Comparison of ENCODE assay signal across 22 cellular contexts in the genomic region with DNA sequence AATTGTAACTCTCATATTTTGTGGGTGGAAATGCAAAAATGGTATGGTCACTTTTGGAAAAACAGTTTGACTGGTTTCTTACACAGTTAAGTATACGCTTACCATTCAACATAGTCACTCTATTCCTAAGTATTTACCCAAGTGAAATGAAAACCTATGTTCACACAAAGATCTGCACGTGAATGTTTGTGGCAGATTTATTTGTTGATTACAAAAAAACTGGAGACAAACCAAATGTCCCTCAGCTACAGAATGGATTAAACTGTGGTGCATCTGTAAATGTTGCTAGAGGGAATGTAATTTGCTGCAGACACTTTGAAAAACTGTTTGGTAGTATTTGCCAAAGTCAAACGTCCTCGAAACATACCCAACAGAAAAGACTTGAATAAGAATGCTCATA. TPM values are rescaled to one million over a fixed set of nuclear protein-coding genes. Genes with fewer than 3 reads are reported as not detected.
A peak's percentile ranks its signal among the peaks of the same experiment; 100 is the strongest.
DNase-seq lines count a peak whose midpoint lies in the region; ATAC-seq, FAIRE-seq and TF ChIP-seq lines count a peak whose summit lies in the region.
"Had no signal": no experiment of that assay in that cellular context is flagged by ENCODE, and none has a peak within 500 bp of the region (broad histone marks: within the 10 kb centered on the region; RNA-seq: fewer than 3 reads in every experiment).

No MANE protein-coding gene starts in this region.

- no peaks in the 10 kb centered on the region for H3K9me3 Mint-ChIP-seq in stimulated activated naive B cell treated with anti-CD40 and anti-IgM and Interleukin-4, amounts not matched to agents 10 μg/mL and 1 μg/mL and 100 μg/mL, for 72 hours
- H3K9me3 Mint-ChIP-seq: CD4-positive, CD25-positive, alpha-beta regulatory T cell; CD8-positive, alpha-beta T cell had no signal

- peaks cover 3% of the 10 kb centered on the region; the same call in 1 of the 2 replicates for H3K27me3 ChIP-seq in OCI-LY3 (ENCODE audit: low read depth, low read length)
- H3K27me3 ChIP-seq in endothelial cell of umbilical vein (ENCODE audit: control insufficient read depth in 2 of 2, insufficient read depth in 2 of 2, low read length in 2 of 2) = peaks cover 0 to 7% of the 10 kb centered on the region in 2 experiments

- no peaks in the 10 kb centered on the region for H3K36me3 Mint-ChIP-seq in stimulated activated naive B cell treated with anti-CD40 and anti-IgM and Interleukin-4, amounts not matched to agents 10 μg/mL and 1 μg/mL and 100 μg/mL, for 72 hours
- H3K36me3 Mint-ChIP-seq: CD8-positive, alpha-beta T cell had no signal

- no peaks in the 10 kb centered on the region for H3K9me1 ChIP-seq in endothelial cell of umbilical vein (replicated peaks; ENCODE audit: control insufficient read depth, extremely low read depth, insufficient read depth, low read length)

- H3K27ac ChIP-seq in OCI-LY3 (ENCODE audit: low read length) (no peak overlapping the region), endothelial cell of umbilical vein (ENCODE audit: insufficient read depth, low read depth, low read length) (no peak overlapping the region)
- H3K27ac ChIP-seq: GM23248 had no signal

- H2AFZ ChIP-seq in OCI-LY3 (ENCODE audit: low read depth, low read length) = no peak overlapping the region
- H2AFZ ChIP-seq in endothelial cell of umbilical vein (ENCODE audit: low read depth, low read length) = no peak overlapping the region

- no peak overlapping the region for H3K27ac Mint-ChIP-seq in stimulated activated naive B cell treated with anti-CD40 and anti-IgM and Interleukin-4, amounts not matched to agents 10 μg/mL and 1 μg/mL and 100 μg/mL, for 72 hours
- H3K27ac Mint-ChIP-seq: CD4-positive, CD25-positive, alpha-beta regulatory T cell; CD8-positive, alpha-beta T cell had no signal

- no peak overlapping the region for H3K4me3 Mint-ChIP-seq in stimulated activated naive B cell treated with anti-CD40 and anti-IgM and Interleukin-4, amounts not matched to agents 10 μg/mL and 1 μg/mL and 100 μg/mL, for 72 hours
- H3K4me3 Mint-ChIP-seq: CD8-positive, alpha-beta T cell had no signal

- H3K9ac ChIP-seq in OCI-LY3 (ENCODE audit: low read length) (no peak overlapping the region), endothelial cell of umbilical vein (replicated peaks; ENCODE audit: extremely low read depth, insufficient read depth, low read length) (no peak overlapping the region)
- H3K9ac ChIP-seq: GM23248 had no signal

- no TSS peak for BruUV-seq in endothelial cell of umbilical vein (replicated peaks; lab: Mats Ljungman, UMichigan)

- H3K27me3 Mint-ChIP-seq in stimulated activated naive B cell treated with anti-CD40 and anti-IgM and Interleukin-4, amounts not matched to agents 10 μg/mL and 1 μg/mL and 100 μg/mL, for 72 hours = peaks cover 5 to 6% of the 10 kb centered on the region in 2 donors

- CTCF ChIA-PET in endothelial cell of umbilical vein (lab: Charles Lee) = interaction anchor here (1.5 to 1.8 kb wide), 2 partner anchors 34 to 43 kb away, joined by 6 to 11 read pairs; a partner anchor contains a TSS

- dilution Hi-C loops in endothelial cell of umbilical vein (cut with MboI; ENCODE audit: extremely low pct_ligation_motif_present, low sequenced_read_pairs) = no loop called here

- peak; percentile 28 for FAIRE-seq in endothelial cell of umbilical vein (lab: Jason Lieb, UNC)
- FAIRE-seq: G401.6, GM12892, GM19239, H1 had no signal

- no peak for TF ChIP-seq POLR2A in endothelial cell of umbilical vein (IDR thresholded peaks at IDR 0.05; ENCODE audit: low read depth, low read length)

- peak; percentile 58 for DNase-seq in LNCaP clone FGC (ENCODE audit: low read depth)
- DNase-seq in endothelial cell of umbilical vein (ENCODE audit: low read depth, low spot score) = no peak
- no peak for DNase-seq in NCI-H1092 treated with DMSO at 0.1 percent for 48 hours (lab: John Stamatoyannopoulos, UW)
- DNase-seq in NCI-H226 = no peak
- DNase-seq in stimulated activated naive B cell treated with anti-CD40 and anti-IgM and Interleukin-4, amounts not matched to agents 10 μg/mL and 1 μg/mL and 100 μg/mL, for 72 hours = no peak
- DNase-seq: C1 segment of cervical spinal cord; Caco-2; CD4-positive, CD25-positive, alpha-beta regulatory T cell; CD8-positive, alpha-beta T cell; DMS153; DND-41; GM23248; H7; HCEC 1CT had no signal

- peaks cover 4 to 16% of the 10 kb centered on the region in 2 donors for H3K4me1 Mint-ChIP-seq in stimulated activated naive B cell treated with anti-CD40 and anti-IgM and Interleukin-4, amounts not matched to agents 10 μg/mL and 1 μg/mL and 100 μg/mL, for 72 hours

- ATAC-seq in stimulated activated naive B cell treated with anti-CD40 and anti-IgM and Interleukin-4, amounts not matched to agents 10 μg/mL and 1 μg/mL and 100 μg/mL, for 72 hours (replicated peaks) = no peak
- ATAC-seq: CD8-positive, alpha-beta T cell had no signal

- H3K4me2 ChIP-seq in OCI-LY3 (ENCODE audit: low read length) = peak overlapping the region; percentile 95
- H3K4me2 ChIP-seq in endothelial cell of umbilical vein (ENCODE audit: insufficient read depth, low read length) = no peak overlapping the region

- intact Hi-C loops in endothelial cell of umbilical vein (cut with micrococcal nuclease) = no loop called here

- H3K4me3 ChIP-seq in LNCaP clone FGC (ENCODE audit: low read depth, low read length) (no peak overlapping the region; the same call in 1 of the 2 replicates), OCI-LY3 (ENCODE audit: low read length) (no peak overlapping the region), endothelial cell of umbilical vein (replicated peaks in 1 of 3; ENCODE audit: insufficient read depth in 1 of 3, low read depth in 1 of 3, low read length in 3 of 3) (no peak overlapping the region)
- H3K4me3 ChIP-seq: GM23248 had no signal

- TF ChIP-seq CTCF in LNCaP clone FGC (IDR thresholded peaks at IDR 0.05; ENCODE audit: control insufficient read depth, extremely low read depth, insufficient read depth) = no peak
- no peak for TF ChIP-seq CTCF in OCI-LY3 (IDR thresholded peaks at IDR 0.05; ENCODE audit: low read depth, low read length)
- no peak for TF ChIP-seq CTCF in endothelial cell of umbilical vein (IDR thresholded peaks at IDR 0.05; ENCODE audit: extremely low read depth in 1 of 2, insufficient read depth in 1 of 2, low read depth in 1 of 2, low read length in 2 of 2)

- no peaks in the 10 kb centered on the region for H3K9me3 ChIP-seq in OCI-LY3 (ENCODE audit: insufficient read depth, low read length)
- no peaks in the 10 kb centered on the region for H3K9me3 ChIP-seq in endothelial cell of umbilical vein (replicated peaks; ENCODE audit: control insufficient read depth, insufficient read depth, low read length)
- H3K9me3 ChIP-seq: Caco-2 had no signal

- no peaks in the 10 kb centered on the region for H3K36me3 ChIP-seq in OCI-LY3 (replicated peaks; ENCODE audit: low read depth, low read length)
- no peaks in the 10 kb centered on the region for H3K36me3 ChIP-seq in endothelial cell of umbilical vein (ENCODE audit: control insufficient read depth in 2 of 2, extremely low read depth in 1 of 2, insufficient read depth in 2 of 2, low read length in 2 of 2)

- H3K79me2 ChIP-seq in OCI-LY3 (ENCODE audit: low read length) (no peaks in the 10 kb centered on the region), endothelial cell of umbilical vein (ENCODE audit: control insufficient read depth, insufficient read depth, low read length) (no peaks in the 10 kb centered on the region)

- H3K4me1 ChIP-seq in OCI-LY3 (ENCODE audit: low read length) (peaks cover 14% of the 10 kb centered on the region), endothelial cell of umbilical vein (ENCODE audit: control insufficient read depth, extremely low read depth, insufficient read depth, low read length) (no peaks in the 10 kb centered on the region)
- H3K4me1 ChIP-seq: Caco-2 had no signal

- POLR2A ChIA-PET in endothelial cell of umbilical vein (lab: Charles Lee) = no interaction called here

- no peaks in the 10 kb centered on the region for H4K20me1 ChIP-seq in OCI-LY3 (ENCODE audit: insufficient read depth, low read length)
- H4K20me1 ChIP-seq in endothelial cell of umbilical vein (replicated peaks; ENCODE audit: control insufficient read depth, extremely low read depth, insufficient read depth, low read length) = no peaks in the 10 kb centered on the region

TF ChIP-seq in endothelial cell of umbilical vein, 7 proteins besides CTCF, POLR2A, EP300 and RAD21 (continues in another document):
- TF ChIP-seq FOS (IDR thresholded peaks at IDR 0.05; ENCODE audit: borderline replicate concordance, insufficient read depth, low read length) = no peak
- no peak for TF ChIP-seq MYC (IDR thresholded peaks at IDR 0.05; ENCODE audit: low read depth, low read length)
- no peak for TF ChIP-seq EZH2 (IDR thresholded peaks at IDR 0.05; ENCODE audit: borderline replicate concordance, low read depth, low read length, severe bottlenecking)

RNA-seq across cellular contexts. Expression of a gene that starts 29.3 kb away (rescaled TPM):
- total RNA-seq in endothelial cell of umbilical vein = not detected in 2 replicates
- polyA plus RNA-seq in endothelial cell of umbilical vein = 0.01 TPM in 1 of 2 replicates, not detected in the other
- polyA plus RNA-seq in endothelial cell of umbilical vein (2011; cell fraction: cytosol; rRNA removed) = not detected in 2 replicates
- not detected in 2 replicates for polyA plus RNA-seq in endothelial cell of umbilical vein (2011; cell fraction: nucleus; rRNA removed)
- polyA plus RNA-seq in endothelial cell of umbilical vein (2012) = not detected in 2 replicates
- not detected in 2 replicates for polyA minus RNA-seq in endothelial cell of umbilical vein
- polyA minus RNA-seq in endothelial cell of umbilical vein (2011; cell fraction: cytosol; rRNA and poly(A)+ RNA removed) = not detected
- not detected in 2 replicates for polyA minus RNA-seq in endothelial cell of umbilical vein (2011; cell fraction: nucleus; rRNA and poly(A)+ RNA removed)
- total RNA-seq: A172; A673; CD4-positive, CD25-positive, alpha-beta regulatory T cell; H7 had no signal

RNA-seq across cellular contexts. Expression of a gene that starts 34.3 kb away (rescaled TPM):
- 68.9 and 71.8 TPM in 2 replicates for total RNA-seq in endothelial cell of umbilical vein
- 39.3 and 59.5 TPM in 2 replicates for polyA plus RNA-seq in endothelial cell of umbilical vein
- polyA plus RNA-seq in endothelial cell of umbilical vein (2011; cell fraction: cytosol; rRNA removed) = 81.2 and 85.3 TPM in 2 replicates
- polyA plus RNA-seq in endothelial cell of umbilical vein (2011; cell fraction: nucleus; rRNA removed) = 23.7 and 38.6 TPM in 2 replicates
- polyA plus RNA-seq in endothelial cell of umbilical vein (2012) = 91.1 and 143 TPM in 2 replicates
- 41.9 and 44.5 TPM in 2 replicates for polyA minus RNA-seq in endothelial cell of umbilical vein
- polyA minus RNA-seq in endothelial cell of umbilical vein (2011; cell fraction: cytosol; rRNA and poly(A)+ RNA removed) = 29.2 TPM
- 11.0 and 17.7 TPM in 2 replicates for polyA minus RNA-seq in endothelial cell of umbilical vein (2011; cell fraction: nucleus; rRNA and poly(A)+ RNA removed)

RNA-seq across cellular contexts. Expression of a gene that starts 37.1 kb away (rescaled TPM):
- total RNA-seq in endothelial cell of umbilical vein = not detected in 2 replicates
- polyA plus RNA-seq in endothelial cell of umbilical vein = not detected in 2 replicates
- not detected in 2 replicates for polyA plus RNA-seq in endothelial cell of umbilical vein (2011; cell fraction: cytosol; rRNA removed)
- not detected in 2 replicates for polyA plus RNA-seq in endothelial cell of umbilical vein (2011; cell fraction: nucleus; rRNA removed)
- polyA plus RNA-seq in endothelial cell of umbilical vein (2012) = not detected in 2 replicates
- polyA minus RNA-seq in endothelial cell of umbilical vein = not detected in 2 replicates
- not detected for polyA minus RNA-seq in endothelial cell of umbilical vein (2011; cell fraction: cytosol; rRNA and poly(A)+ RNA removed)
- not detected in 2 replicates for polyA minus RNA-seq in endothelial cell of umbilical vein (2011; cell fraction: nucleus; rRNA and poly(A)+ RNA removed)
- total RNA-seq: A172; A673; Caco-2; CD4-positive, CD25-positive, alpha-beta regulatory T cell; CD8-positive, alpha-beta T cell; GM23248; H1; H7 had no signal
- polyA plus RNA-seq: BJ; CD4-positive, CD25-positive, alpha-beta regulatory T cell; GM23248; H1 had no signal
